Comparison of ENCODE assay signal across 1 cellular context in genomic region chr12:120662879-120663278, GRCh38.
TF ChIP-seq lines count a peak whose summit lies in the region.

No MANE protein-coding gene starts in this region.

TF ChIP-seq in GM12878, 131 proteins besides CTCF, POLR2A, EP300 and RAD21 (continued from another document):
- peak; percentile 40; the same call in 1 of the 2 replicates for TF ChIP-seq ZNF687 (IDR thresholded peaks at IDR 0.05)
- no peak for TF ChIP-seq ZBTB33 (IDR thresholded peaks at IDR 0.05)
- no peak for TF ChIP-seq NFXL1 (IDR thresholded peaks at IDR 0.05; ENCODE audit: borderline replicate concordance)
